Comparison of ENCODE assay signal across 20 cellular contexts in genomic region chr12:27778206-27778605, GRCh38. TPM values are rescaled to one million over a fixed set of nuclear protein-coding genes. Genes with fewer than 3 reads are reported as not detected.
DNase-seq lines count a peak whose midpoint lies in the region; ATAC-seq, FAIRE-seq and TF ChIP-seq lines count a peak whose summit lies in the region.
"Had no signal": no experiment of that assay in that cellular context is flagged by ENCODE, and none has a peak within 500 bp of the region (broad histone marks: within the 10 kb centered on the region; RNA-seq: fewer than 3 reads in every experiment).

No MANE protein-coding gene starts in this region.

- no peaks in the 10 kb centered on the region for H3K27me3 ChIP-seq in neural progenitor cell
- H3K27me3 ChIP-seq: tibial artery had no signal

- no peak for ATAC-seq in HG03457 (IDR thresholded peaks at IDR 0.05; ENCODE audit: unreplicated experiment)
- ATAC-seq: left colon had no signal

- TF ChIP-seq CTCF in choroid plexus epithelial cell (conservative IDR thresholded peaks at IDR 0.05; ENCODE audit: low read depth, low read length) = no peak
- no peak for TF ChIP-seq CTCF in neural progenitor cell (IDR thresholded peaks at IDR 0.05)

- H4K20me1 ChIP-seq in neural progenitor cell (ENCODE audit: low read depth) = no peaks in the 10 kb centered on the region

- no peak overlapping the region for H3K9ac ChIP-seq in neural progenitor cell

- H3K36me3 ChIP-seq in neural progenitor cell = no peaks in the 10 kb centered on the region
- H3K36me3 ChIP-seq: tibial artery had no signal

- H3K9me3 ChIP-seq in neural progenitor cell (ENCODE audit: low read depth) = no peaks in the 10 kb centered on the region
- H3K9me3 ChIP-seq: tibial artery had no signal

- peaks cover 18% of the 10 kb centered on the region for H3K36me3 Mint-ChIP-seq in activated T-cell treated with anti-CD3 and anti-CD28 coated beads, Interleukin-2, amount 50 U/mL, for 24 hours (ENCODE audit: low read depth)
- H3K36me3 Mint-ChIP-seq in neural progenitor cell = peaks cover 13% of the 10 kb centered on the region

- no peak overlapping the region for H3K27ac ChIP-seq in neural progenitor cell

- peaks cover 3% of the 10 kb centered on the region for H3K27me3 Mint-ChIP-seq in activated T-cell treated with anti-CD3 and anti-CD28 coated beads, Interleukin-2, amount 50 U/mL, for 24 hours
- peaks cover 2% of the 10 kb centered on the region for H3K27me3 Mint-ChIP-seq in neural progenitor cell (ENCODE audit: insufficient read depth, low read depth)

- H3K4me3 Mint-ChIP-seq in activated T-cell treated with anti-CD3 and anti-CD28 coated beads, Interleukin-2, amount 50 U/mL, for 24 hours = peak overlapping the region; percentile 23
- peak overlapping the region; percentile 70 for H3K4me3 Mint-ChIP-seq in neural progenitor cell

- H3K79me2 ChIP-seq in neural progenitor cell (ENCODE audit: low read depth) = peaks cover 31% of the 10 kb centered on the region

- H2AFZ ChIP-seq in neural progenitor cell (replicated peaks) = no peak overlapping the region

- peaks cover 24% of the 10 kb centered on the region for H3F3A ChIP-seq in neural progenitor cell (ENCODE audit: low read depth)

- H3K9me3 Mint-ChIP-seq in activated T-cell treated with anti-CD3 and anti-CD28 coated beads, Interleukin-2, amount 50 U/mL, for 24 hours = no peaks in the 10 kb centered on the region
- no peaks in the 10 kb centered on the region for H3K9me3 Mint-ChIP-seq in neural progenitor cell

- no peak overlapping the region for H3K4me2 ChIP-seq in neural progenitor cell

- no peak overlapping the region for H3K27ac Mint-ChIP-seq in activated T-cell treated with anti-CD3 and anti-CD28 coated beads, Interleukin-2, amount 50 U/mL, for 24 hours
- no peak overlapping the region for H3K27ac Mint-ChIP-seq in neural progenitor cell

- H3K4me1 ChIP-seq in neural progenitor cell = peaks cover 26% of the 10 kb centered on the region

- FAIRE-seq in HTR-8/SVneo (lab: Jason Lieb, UNC) = no peak
- FAIRE-seq: frontal cortex, RCC 7860 had no signal

- DNase-seq in activated T-cell treated with anti-CD3 and anti-CD28 coated beads, Interleukin-2, amount 50 U/mL, for 24 hours = no peak
- DNase-seq in activated T-cell treated with anti-CD3 and anti-CD28 coated beads for 4 hours (no peak), H4 (ENCODE audit: low spot score) (peak; percentile 25), choroid plexus epithelial cell (ENCODE audit: low read depth) (peak; percentile 26), neural progenitor cell (ENCODE audit: low spot score) (no peak), HTR-8/SVneo (ENCODE audit: insufficient read length, low spot score) (no peak)
- no peak for DNase-seq in effector CD8-positive, alpha-beta T cell (lab: John Stamatoyannopoulos, UW)
- DNase-seq: ACHN, activated gamma-delta T cell treated with Interleukin-2 at 50 U/mL for 16 hours, IMR-90, left colon, MM.1S, NCI-H187, NCI-H226, retina, tibial artery had no signal

- peaks cover 27% of the 10 kb centered on the region for H3K4me1 Mint-ChIP-seq in activated T-cell treated with anti-CD3 and anti-CD28 coated beads, Interleukin-2, amount 50 U/mL, for 24 hours (ENCODE audit: low read depth)
- H3K4me1 Mint-ChIP-seq in neural progenitor cell = peaks cover 32% of the 10 kb centered on the region

- H3K4me3 ChIP-seq in choroid plexus epithelial cell (ENCODE audit: low read depth, low read length) (no peak overlapping the region), neural progenitor cell (no peak overlapping the region)

RNA-seq across cellular contexts. Expression of gene KLHL42, which starts 1.8 kb away (rescaled TPM):
- 5.0 and 7.4 TPM in 2 replicates for total RNA-seq in H4 (2014; rRNA removed; shearing (Covaris generic))
- total RNA-seq in neural progenitor cell (ENCODE audit: low replicate concordance) = 21.6 and 24.9 TPM in 2 replicates

RNA-seq across cellular contexts. Expression of gene MANSC4, which starts 1.8 kb away (rescaled TPM):
- not detected in 2 replicates for total RNA-seq in H4 (2014; rRNA removed; shearing (Covaris generic))
- total RNA-seq in neural progenitor cell (ENCODE audit: low replicate concordance) = 0.12 TPM in 1 of 2 replicates, not detected in the other
- total RNA-seq: epithelial cell of proximal tubule, IMR-90, left colon had no signal

Comparison
In these comparisons a context has a peak if more than half of its experiments do, and no peak if none do; other contexts are left out.
1. DNase-seq: peak in H4 (single experiment) and choroid plexus epithelial cell (single experiment); none in activated T-cell treated with anti-CD3 and anti-CD28 coated beads, Interleukin-2, amount 50 U/mL, for 24 hours (single experiment), activated T-cell treated with anti-CD3 and anti-CD28 coated beads for 4 hours (single experiment), neural progenitor cell (single experiment), HTR-8/SVneo (single experiment) and effector CD8-positive, alpha-beta T cell (single experiment).